Comparison of ENCODE assay signal across 20 cellular contexts in genomic region chr21:32482565-32483292, GRCh38.
"Had no signal": no experiment of that assay in that cellular context is flagged by ENCODE, and none has a peak within 500 bp of the region (broad histone marks: within the 10 kb centered on the region; RNA-seq: fewer than 3 reads in every experiment).

No MANE protein-coding gene starts in this region.

- H3K4me1 ChIP-seq: gastrocnemius medialis had no signal

- DNase-seq: activated CD4-positive, alpha-beta T cell treated with anti-CD3 and anti-CD28 coated beads, Interleukin-2, amount 10 ng/mL, durations not matched to agents 24 days and 14 days; activated CD8-positive, alpha-beta memory T cell treated with anti-CD3 and anti-CD28 coated beads, Interleukin-2, amount 10 ng/mL, durations not matched to agents 7 days and 5 days; activated CD8-positive, alpha-beta T cell treated with anti-CD3 and anti-CD28 coated beads for 36 hours; activated gamma-delta T cell; activated naive CD4-positive, alpha-beta T cell treated with anti-CD3 and anti-CD28 coated beads, Interleukin-2, amount 50 U/mL, for 16 hours; activated naive CD8-positive, alpha-beta T cell treated with anti-CD3 and anti-CD28 coated beads, Interleukin-2, amount 50 U/mL, for 24 hours; activated T-cell treated with anti-CD3 and anti-CD28 coated beads for 4 hours; dorsolateral prefrontal cortex; effector memory CD8-positive, alpha-beta T cell; gastrocnemius medialis; hippocampal formation; left ventricle myocardium superior; stimulated activated CD4-positive, alpha-beta T cell treated with anti-CD3 and anti-CD28 coated beads, Interleukin-4, amount 100 ng/mL, for 24 hours; stimulated activated naive CD4-positive, alpha-beta T cell treated with Interleukin-2 at 50 U/mL for 16 hours had no signal

- H3K27ac Mint-ChIP-seq: activated CD4-positive, alpha-beta T cell treated with anti-CD3 and anti-CD28 coated beads, Interleukin-2, amount 10 ng/mL, durations not matched to agents 24 days and 14 days; activated CD8-positive, alpha-beta memory T cell treated with anti-CD3 and anti-CD28 coated beads, Interleukin-2, amount 10 ng/mL, durations not matched to agents 7 days and 5 days; activated CD8-positive, alpha-beta T cell treated with anti-CD3 and anti-CD28 coated beads for 36 hours; activated naive CD8-positive, alpha-beta T cell treated with anti-CD3 and anti-CD28 coated beads, Interleukin-2, amount 50 U/mL, for 24 hours; memory B cell; T-helper 1 cell treated with Interleukin-12 subunit alpha and Interleukin-12 subunit beta and Interleukin-4 antibody, amounts not matched to agents 30 μg/mL and 1 μg/mL, for 36 hours had no signal

- H3K27ac ChIP-seq: esophagus muscularis mucosa, gastrocnemius medialis had no signal

- H3K36me3 Mint-ChIP-seq: activated CD8-positive, alpha-beta memory T cell treated with anti-CD3 and anti-CD28 coated beads, Interleukin-2, amount 10 ng/mL, durations not matched to agents 7 days and 5 days; memory B cell had no signal

- H3K4me3 Mint-ChIP-seq: activated CD4-positive, alpha-beta T cell treated with anti-CD3 and anti-CD28 coated beads, Interleukin-2, amount 10 ng/mL, durations not matched to agents 24 days and 14 days; activated CD8-positive, alpha-beta memory T cell treated with anti-CD3 and anti-CD28 coated beads, Interleukin-2, amount 10 ng/mL, durations not matched to agents 7 days and 5 days; activated CD8-positive, alpha-beta T cell treated with anti-CD3 and anti-CD28 coated beads for 36 hours; activated naive CD8-positive, alpha-beta T cell treated with anti-CD3 and anti-CD28 coated beads, Interleukin-2, amount 50 U/mL, for 24 hours; effector memory CD8-positive, alpha-beta T cell; memory B cell; neural crest cell; T-helper 1 cell treated with Interleukin-12 subunit alpha and Interleukin-12 subunit beta and Interleukin-4 antibody, amounts not matched to agents 30 μg/mL and 1 μg/mL, for 36 hours had no signal

- H3K9me3 Mint-ChIP-seq: activated CD4-positive, alpha-beta T cell treated with anti-CD3 and anti-CD28 coated beads, Interleukin-2, amount 10 ng/mL, durations not matched to agents 24 days and 14 days; activated CD8-positive, alpha-beta T cell treated with anti-CD3 and anti-CD28 coated beads for 36 hours; activated naive CD8-positive, alpha-beta T cell treated with anti-CD3 and anti-CD28 coated beads, Interleukin-2, amount 50 U/mL, for 24 hours; effector memory CD8-positive, alpha-beta T cell; T-helper 1 cell treated with Interleukin-12 subunit alpha and Interleukin-12 subunit beta and Interleukin-4 antibody, amounts not matched to agents 30 μg/mL and 1 μg/mL, for 36 hours had no signal

- H3K4me1 Mint-ChIP-seq: memory B cell had no signal

- H3K4me3 ChIP-seq: dorsolateral prefrontal cortex, esophagus muscularis mucosa, gastrocnemius medialis had no signal

- H3K27me3 Mint-ChIP-seq: activated CD4-positive, alpha-beta T cell treated with anti-CD3 and anti-CD28 coated beads, Interleukin-2, amount 10 ng/mL, durations not matched to agents 24 days and 14 days; activated CD8-positive, alpha-beta memory T cell treated with anti-CD3 and anti-CD28 coated beads, Interleukin-2, amount 10 ng/mL, durations not matched to agents 7 days and 5 days; activated CD8-positive, alpha-beta T cell treated with anti-CD3 and anti-CD28 coated beads for 36 hours; activated naive CD8-positive, alpha-beta T cell treated with anti-CD3 and anti-CD28 coated beads, Interleukin-2, amount 50 U/mL, for 24 hours; effector memory CD8-positive, alpha-beta T cell; progenitor cell of endocrine pancreas had no signal

- H3K27me3 ChIP-seq: dorsolateral prefrontal cortex, esophagus muscularis mucosa, gastrocnemius medialis had no signal

- ATAC-seq: activated CD4-positive, CD25-positive, alpha-beta regulatory T cell treated with anti-CD3 and anti-CD28 coated beads, Interleukin-2, amount 50 U/mL, for 24 hours; activated CD8-positive, alpha-beta memory T cell treated with anti-CD3 and anti-CD28 coated beads, Interleukin-2, amount 10 ng/mL, durations not matched to agents 7 days and 5 days; activated CD8-positive, alpha-beta T cell treated with anti-CD3 and anti-CD28 coated beads for 36 hours; activated naive CD8-positive, alpha-beta T cell treated with anti-CD3 and anti-CD28 coated beads, Interleukin-2, amount 50 U/mL, for 24 hours; effector memory CD8-positive, alpha-beta T cell; gastrocnemius medialis; left ventricle myocardium superior had no signal

- H3K9me3 ChIP-seq: esophagus muscularis mucosa, gastrocnemius medialis had no signal
